Comparison of ENCODE assay signal across 1 cellular context in genomic region chr19:39669860-39670259, GRCh38.
TF ChIP-seq lines count a peak whose summit lies in the region.
"Not testable (repeated sequence)": the region's sequence is repeated elsewhere in the genome, so short reads cannot be mapped to it uniquely, and the experiment has no call there.

No MANE protein-coding gene starts in this region.

- not testable (repeated sequence) for H3K36me3 ChIP-seq in HEK293 (ENCODE audit: control insufficient read depth in 2 of 2, insufficient read depth in 1 of 2, low read length in 2 of 2)

- not testable (repeated sequence) for H3K27ac ChIP-seq in HEK293 (ENCODE audit: extremely low read depth, low read depth, low read length)

- TF ChIP-seq CTCF in HEK293 (tag by site-specific recombination; IDR thresholded peaks at IDR 0.05): not testable (repeated sequence)

- not testable (repeated sequence) for H3K4me1 ChIP-seq in HEK293 (ENCODE audit: control insufficient read depth, insufficient read depth, low read length)

- H3K4me3 ChIP-seq in HEK293 (ENCODE audit: low read depth, low read length): not testable (repeated sequence)

- POLR2A ChIA-PET in HEK293 (lab: Yijun Ruan, JAX): interaction anchor here (1.2 kb wide), 1 partner anchor 234 kb away, joined by 3 read pairs; the partner anchor contains the start of gene RPS16

- CTCF ChIA-PET in HEK293 (lab: Yijun Ruan, JAX): interaction anchor here (0.7 to 5.7 kb wide), 4 partner anchors 120 to 263 kb away, joined by 3 to 148 read pairs (median 5); partner anchors contain the start of gene ZFP36

- not testable (repeated sequence) for H3K9me3 ChIP-seq in HEK293 (ENCODE audit: control insufficient read depth, insufficient read depth, low read depth, low read length)

TF ChIP-seq in HEK293, 187 proteins besides CTCF, POLR2A, EP300 and RAD21:
- peak; percentile 91 for TF ChIP-seq ZNF146 (tag by site-specific recombination; IDR thresholded peaks at IDR 0.05)
